ENCODE assay signal across 38 cellular contexts in genomic region chr2:25992556-25992955, GRCh38.
"Had no signal": no experiment of that assay in that cellular context is flagged by ENCODE, and none has a peak within 500 bp of the region (broad histone marks: within the 10 kb centered on the region; RNA-seq: fewer than 3 reads in every experiment).

No MANE protein-coding gene starts in this region.

- DNase-seq: activated B cell treated with CpG ODN at 0.5 μM for 24 hours; activated CD4-positive, alpha-beta memory T cell treated with anti-CD3 and anti-CD28 coated beads, Interleukin-2, amount 10 ng/mL, durations not matched to agents 7 days and 5 days; activated CD4-positive, alpha-beta T cell treated with anti-CD3 and anti-CD28 coated beads for 1 hour; activated CD4-positive, alpha-beta T cell treated with anti-CD3 and anti-CD28 coated beads for 48 hours; activated CD8-positive, alpha-beta memory T cell treated with anti-CD3 and anti-CD28 coated beads for 24 hours; activated CD8-positive, alpha-beta memory T cell treated with anti-CD3 and anti-CD28 coated beads, Interleukin-2, amount 10 ng/mL, durations not matched to agents 7 days and 5 days; activated CD8-positive, alpha-beta memory T cell treated with anti-CD3 and anti-CD28 coated beads, Interleukin-2, amount 50 U/mL, for 48 hours; activated effector memory CD4-positive, alpha-beta T cell treated with anti-CD3 and anti-CD28 coated beads, Interleukin-2, amount 50 U/mL, for 16 hours; activated naive CD4-positive, alpha-beta T cell; activated naive CD4-positive, alpha-beta T cell treated with anti-CD3 and anti-CD28 coated beads, Interleukin-2, amount 50 U/mL, for 16 hours; activated naive CD8-positive, alpha-beta T cell treated with anti-CD3 and anti-CD28 coated beads for 36 hours; activated T-cell treated with anti-CD3 and anti-CD28 coated beads, Interleukin-2, amount 50 U/mL, for 72 hours; amniotic stem cell; NCI-H1092 treated with DMSO at 0.1 percent for 48 hours; NCI-H1417; NCI-H146; NCI-H187; NCI-H2029 treated with DMSO at 0.1 percent for 48 hours; NCI-H2107; NCI-H2171; NCI-H510A; NCI-H526; NCI-H748 treated with DMSO at 0.1 percent for 48 hours; NK-92 treated with Interleukin-12 subunit alpha and Interleukin-12 subunit beta, amount 100 ng/mL, for 24 hours; PC-3; Right ventricle myocardium superior; SW 1271; T-helper 1 cell; T-helper 2 cell; T-helper 9 cell had no signal

- H3K27me3 ChIP-seq: ascending aorta had no signal

- H3K36me3 Mint-ChIP-seq: activated CD8-positive, alpha-beta memory T cell treated with anti-CD3 and anti-CD28 coated beads, Interleukin-2, amount 10 ng/mL, durations not matched to agents 7 days and 5 days; activated naive CD8-positive, alpha-beta T cell treated with anti-CD3 and anti-CD28 coated beads for 36 hours had no signal

- H3K9me3 Mint-ChIP-seq: activated B cell treated with CpG ODN at 0.5 μM for 24 hours; activated CD4-positive, alpha-beta memory T cell treated with anti-CD3 and anti-CD28 coated beads, Interleukin-2, amount 10 ng/mL, durations not matched to agents 7 days and 5 days; activated naive CD8-positive, alpha-beta T cell treated with anti-CD3 and anti-CD28 coated beads for 36 hours; activated T-cell treated with anti-CD3 and anti-CD28 coated beads, Interleukin-2, amount 50 U/mL, for 72 hours; activated T-helper 17 cell treated with anti-CD3 and anti-CD28 coated beads, Interleukin-2, amount 50 U/mL, for 72 hours; central memory CD8-positive, alpha-beta T cell had no signal

- ATAC-seq: activated CD8-positive, alpha-beta memory T cell treated with anti-CD3 and anti-CD28 coated beads, Interleukin-2, amount 10 ng/mL, durations not matched to agents 7 days and 5 days; activated T-cell treated with anti-CD3 and anti-CD28 coated beads, Interleukin-2, amount 50 U/mL, for 72 hours; activated T-helper 17 cell treated with anti-CD3 and anti-CD28 coated beads, Interleukin-2, amount 50 U/mL, for 72 hours had no signal

- H3K27ac ChIP-seq: ascending aorta, cardiac muscle cell, KMS-11, RWPE1, VCaP had no signal

- H3K27ac Mint-ChIP-seq: activated B cell treated with CpG ODN at 0.5 μM for 24 hours; activated CD4-positive, alpha-beta memory T cell treated with anti-CD3 and anti-CD28 coated beads, Interleukin-2, amount 10 ng/mL, durations not matched to agents 7 days and 5 days; activated CD8-positive, alpha-beta memory T cell treated with anti-CD3 and anti-CD28 coated beads, Interleukin-2, amount 10 ng/mL, durations not matched to agents 7 days and 5 days; activated naive CD8-positive, alpha-beta T cell treated with anti-CD3 and anti-CD28 coated beads for 36 hours; activated T-cell treated with anti-CD3 and anti-CD28 coated beads, Interleukin-2, amount 50 U/mL, for 72 hours had no signal

- H3K4me3 Mint-ChIP-seq: activated B cell treated with CpG ODN at 0.5 μM for 24 hours; activated CD4-positive, alpha-beta memory T cell treated with anti-CD3 and anti-CD28 coated beads, Interleukin-2, amount 10 ng/mL, durations not matched to agents 7 days and 5 days; activated CD8-positive, alpha-beta memory T cell treated with anti-CD3 and anti-CD28 coated beads, Interleukin-2, amount 10 ng/mL, durations not matched to agents 7 days and 5 days; activated naive CD8-positive, alpha-beta T cell treated with anti-CD3 and anti-CD28 coated beads for 36 hours; activated T-cell treated with anti-CD3 and anti-CD28 coated beads, Interleukin-2, amount 50 U/mL, for 72 hours; activated T-helper 17 cell treated with anti-CD3 and anti-CD28 coated beads, Interleukin-2, amount 50 U/mL, for 72 hours; central memory CD8-positive, alpha-beta T cell had no signal

- H3K36me3 ChIP-seq: ascending aorta, cardiac muscle cell had no signal

- H3K9me3 ChIP-seq: ascending aorta had no signal

- FAIRE-seq: RCC 7860 had no signal

- H3K27me3 Mint-ChIP-seq: activated B cell treated with CpG ODN at 0.5 μM for 24 hours; activated naive CD8-positive, alpha-beta T cell treated with anti-CD3 and anti-CD28 coated beads for 36 hours; activated T-helper 17 cell treated with anti-CD3 and anti-CD28 coated beads, Interleukin-2, amount 50 U/mL, for 72 hours; central memory CD8-positive, alpha-beta T cell had no signal

- H3K4me3 ChIP-seq: ascending aorta, cardiac muscle cell had no signal
